Comparison of ENCODE assay signal across 10 cellular contexts in the genomic region with DNA sequence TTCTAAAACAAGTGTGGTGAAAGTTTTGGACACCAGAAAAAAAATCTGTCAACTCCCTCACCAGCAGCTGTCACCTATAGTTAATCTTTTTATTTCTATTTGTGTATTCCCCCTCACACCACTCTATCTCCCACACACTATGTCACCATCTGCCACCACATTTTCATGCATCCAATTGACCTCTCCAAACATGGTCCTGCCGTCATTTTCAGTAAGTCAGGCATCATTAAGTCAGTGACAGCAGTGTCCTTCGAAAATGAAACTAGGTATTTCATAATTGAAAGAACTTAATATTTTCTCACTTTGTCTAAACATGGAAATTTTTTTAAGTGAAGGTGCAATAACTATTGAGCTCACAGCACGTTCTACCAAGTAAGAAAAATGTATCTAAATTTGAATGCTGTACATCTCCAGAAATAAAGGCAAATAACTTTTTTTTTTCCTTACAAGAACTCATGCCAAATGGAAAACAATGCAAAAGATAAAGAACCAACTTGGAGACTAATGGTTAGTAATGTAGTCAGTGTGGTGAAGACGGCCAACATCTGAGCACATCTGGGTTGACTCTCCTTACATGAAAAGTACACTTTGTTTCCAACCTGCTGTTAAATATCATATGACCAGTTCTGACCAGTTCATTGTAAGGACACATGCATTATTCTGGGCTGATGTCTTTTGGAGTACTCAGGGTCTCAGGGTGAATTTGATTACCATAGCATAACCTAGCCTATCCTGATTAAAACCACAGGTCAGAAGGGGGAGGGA.
"Had no signal": no experiment of that assay in that cellular context is flagged by ENCODE, and none has a peak within 500 bp of the region (broad histone marks: within the 10 kb centered on the region; RNA-seq: fewer than 3 reads in every experiment).

No MANE protein-coding gene starts in this region.

- DNase-seq: activated CD4-positive, alpha-beta memory T cell treated with anti-CD3 and anti-CD28 coated beads, Interleukin-2, amount 10 ng/mL, durations not matched to agents 7 days and 5 days; activated CD4-positive, alpha-beta T cell treated with anti-CD3 and anti-CD28 coated beads for 36 hours; activated effector memory CD4-positive, alpha-beta T cell treated with anti-CD3 and anti-CD28 coated beads, Interleukin-2, amount 50 U/mL, for 16 hours; activated T-cell treated with anti-CD3 and anti-CD28 coated beads, Interleukin-2, amount 50 U/mL, for 48 hours; adrenal gland; erythroblast; gastrocnemius medialis; islet precursor cell; midbrain; spleen had no signal
